Comparison of ENCODE assay signal across 1 cellular context in genomic region chr5:65102826-65103673, GRCh38.
TF ChIP-seq lines count a peak whose summit lies in the region.

No MANE protein-coding gene starts in this region.

TF ChIP-seq in HEK293, 187 proteins besides CTCF, POLR2A, EP300 and RAD21 (continued from another document and continues in another):
- TF ChIP-seq HIC1 (tag by site-specific recombination; IDR thresholded peaks at IDR 0.05) = no peak
- no peak for TF ChIP-seq ZNF292 (tag by site-specific recombination; IDR thresholded peaks at IDR 0.05; ENCODE audit: borderline replicate concordance, low read depth)
- no peak for TF ChIP-seq ZNF146 (tag by site-specific recombination; IDR thresholded peaks at IDR 0.05)
- TF ChIP-seq ZNF404 (tag by site-specific recombination; IDR thresholded peaks at IDR 0.05) = no peak
- TF ChIP-seq ZFP37 (tag by site-specific recombination; IDR thresholded peaks at IDR 0.05) = peak; percentile 63; the same call in 1 of the 2 replicates
- TF ChIP-seq ZNF19 (tag by site-specific recombination; IDR thresholded peaks at IDR 0.05; ENCODE audit: low read depth) = no peak
- no peak for TF ChIP-seq ZNF341 (tag by site-specific recombination; IDR thresholded peaks at IDR 0.05; ENCODE audit: low read depth)
- TF ChIP-seq ZBTB1 (tag by site-specific recombination; IDR thresholded peaks at IDR 0.05) = no peak
- no peak for TF ChIP-seq ZNF266 (tag by site-specific recombination; IDR thresholded peaks at IDR 0.05; ENCODE audit: low read depth)
- no peak for TF ChIP-seq ZNF585B (tag by site-specific recombination; IDR thresholded peaks at IDR 0.05)
- TF ChIP-seq ZNF626 (tag by site-specific recombination; IDR thresholded peaks at IDR 0.05) = no peak
- TF ChIP-seq ZIC2 (tag by site-specific recombination; IDR thresholded peaks at IDR 0.05) = peak; percentile 39
- no peak for TF ChIP-seq ZNF175 (tag by site-specific recombination; IDR thresholded peaks at IDR 0.05)
- TF ChIP-seq ZFP3 (tag by site-specific recombination; IDR thresholded peaks at IDR 0.05; ENCODE audit: low read depth) = no peak
- no peak for TF ChIP-seq ZNF768 (tag by site-specific recombination; IDR thresholded peaks at IDR 0.05)
- no peak for TF ChIP-seq PRDM2 (tag by site-specific recombination; IDR thresholded peaks at IDR 0.05; ENCODE audit: borderline replicate concordance)
- no peak for TF ChIP-seq ZNF324 (tag by site-specific recombination; IDR thresholded peaks at IDR 0.05)
- TF ChIP-seq ZSCAN16 (tag by site-specific recombination; IDR thresholded peaks at IDR 0.05) = no peak
- no peak for TF ChIP-seq ZBTB44 (tag by site-specific recombination; IDR thresholded peaks at IDR 0.05)
- no peak for TF ChIP-seq ZNF510 (tag by site-specific recombination; IDR thresholded peaks at IDR 0.05; ENCODE audit: insufficient replicate concordance)
- TF ChIP-seq ZNF610 (tag by site-specific recombination; IDR thresholded peaks at IDR 0.05; ENCODE audit: borderline replicate concordance) = no peak
- no peak for TF ChIP-seq ZNF549 (tag by site-specific recombination; IDR thresholded peaks at IDR 0.05)
- no peak; the same call in 1 of the 2 replicates for TF ChIP-seq ZNF629 (tag by site-specific recombination; IDR thresholded peaks at IDR 0.05)
- peak; percentile 40; the same call in 1 of the 2 replicates for TF ChIP-seq ZFHX2 (tag by site-specific recombination; conservative IDR thresholded peaks at IDR 0.05)
- no peak for TF ChIP-seq ZNF311 (tag by site-specific recombination; IDR thresholded peaks at IDR 0.05; ENCODE audit: borderline replicate concordance)
- TF ChIP-seq ZNF830 (tag by site-specific recombination; IDR thresholded peaks at IDR 0.05; ENCODE audit: low read depth) = no peak
- TF ChIP-seq ZNF114 (tag by site-specific recombination; IDR thresholded peaks at IDR 0.05) = no peak
- no peak for TF ChIP-seq ZNF624 (tag by site-specific recombination; IDR thresholded peaks at IDR 0.05)
- TF ChIP-seq AEBP2 (tag by site-specific recombination; IDR thresholded peaks at IDR 0.05; ENCODE audit: borderline replicate concordance) = no peak
- TF ChIP-seq ZBTB26 (tag by site-specific recombination; optimal IDR thresholded peaks at IDR 0.05) = peak; percentile 52
- TF ChIP-seq ZNF148 (tag by site-specific recombination; IDR thresholded peaks at IDR 0.05; ENCODE audit: borderline replicate concordance) = no peak
- TF ChIP-seq ZNF558 (tag by site-specific recombination; IDR thresholded peaks at IDR 0.05) = no peak
- no peak for TF ChIP-seq HOXA7 (CRISPR knock-in tag; IDR thresholded peaks at IDR 0.05; ENCODE audit: borderline replicate concordance)
- peak; percentile 51; the same call in 1 of the 2 replicates for TF ChIP-seq SP7 (tag by site-specific recombination; IDR thresholded peaks at IDR 0.05)
- TF ChIP-seq ZBTB10 (tag by site-specific recombination; IDR thresholded peaks at IDR 0.05) = no peak
- TF ChIP-seq MEIS1 (CRISPR knock-in tag; IDR thresholded peaks at IDR 0.05; ENCODE audit: borderline replicate concordance) = no peak
- no peak for TF ChIP-seq ZNF18 (tag by site-specific recombination; IDR thresholded peaks at IDR 0.05)
- TF ChIP-seq SETDB1 (IDR thresholded peaks at IDR 0.05; ENCODE audit: insufficient read length, low read length) = no peak
- TF ChIP-seq REPIN1 (tag by site-specific recombination; IDR thresholded peaks at IDR 0.05; ENCODE audit: low read depth) = no peak
- TF ChIP-seq ZNF692 (tag by site-specific recombination; IDR thresholded peaks at IDR 0.05) = peak; percentile 54; the same call in 1 of the 2 replicates
- no peak for TF ChIP-seq ZNF37A (tag by site-specific recombination; IDR thresholded peaks at IDR 0.05)
